Comparison of ENCODE assay signal across 8 cellular contexts in the genomic region with DNA sequence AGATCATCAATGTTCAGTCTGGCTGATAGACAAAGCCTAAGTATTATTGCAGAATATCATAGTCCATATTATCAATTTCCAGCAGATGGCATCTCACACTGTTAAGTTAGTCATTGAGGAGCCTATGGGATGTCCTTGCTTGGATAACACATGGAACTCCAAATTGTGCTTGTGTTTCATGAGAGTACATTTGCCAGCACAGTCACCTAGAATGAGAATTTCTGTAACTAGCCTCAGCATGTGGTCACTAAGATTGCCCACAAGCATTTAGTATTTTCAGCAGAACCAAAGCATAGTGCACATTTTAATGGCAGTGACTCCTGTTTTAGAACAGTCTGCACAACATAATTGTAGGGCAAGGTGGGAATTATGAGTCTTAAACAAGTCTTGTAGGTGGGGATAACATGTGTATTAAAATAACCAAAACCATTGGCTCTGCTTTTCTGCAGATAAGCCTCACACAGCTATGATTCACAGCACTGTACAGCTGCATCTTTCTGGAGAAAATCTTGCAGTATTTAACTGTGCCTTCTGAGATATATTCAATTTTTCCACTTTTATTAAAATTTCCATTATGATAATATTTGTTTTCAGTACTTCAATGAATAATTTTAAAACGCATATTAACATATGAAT.
DNase-seq lines count a peak whose midpoint lies in the region; ATAC-seq, FAIRE-seq and TF ChIP-seq lines count a peak whose summit lies in the region.

No MANE protein-coding gene starts in this region.

- peaks cover 0 to 1% (median 0%) of the 10 kb centered on the region in 3 donors for H3K27me3 Mint-ChIP-seq in immature natural killer cell (ENCODE audit: low read depth in 3 of 3)

- no peak overlapping the region for H3K4me3 ChIP-seq in bronchial epithelial cell (ENCODE audit: low read depth, low read length)

- FAIRE-seq in bronchial epithelial cell (lab: Jason Lieb, UNC), result no peak

- no peaks in the 10 kb centered on the region for H3K36me3 ChIP-seq in bronchial epithelial cell (ENCODE audit: control insufficient read depth, insufficient read depth, low read length)

- peaks cover 8 to 26% (median 10%) of the 10 kb centered on the region in 6 donors for H3K9me3 Mint-ChIP-seq in immature natural killer cell

- no peaks in the 10 kb centered on the region for H3K4me1 Mint-ChIP-seq in immature natural killer cell

- ATAC-seq in GM18909 (IDR thresholded peaks at IDR 0.05; ENCODE audit: poor library complexity, unreplicated experiment), result no peak
- ATAC-seq in HG02571 (IDR thresholded peaks at IDR 0.05; ENCODE audit: unreplicated experiment), result no peak

- no peaks in the 10 kb centered on the region for H3K36me3 Mint-ChIP-seq in immature natural killer cell

- peak; percentile 43 for TF ChIP-seq CTCF in bronchial epithelial cell (IDR thresholded peaks at IDR 0.05; ENCODE audit: insufficient read depth, low read length, severe bottlenecking)

- H3K27me3 ChIP-seq in bronchial epithelial cell (ENCODE audit: control insufficient read depth, insufficient read depth, low read length), result no peaks in the 10 kb centered on the region

- no peak overlapping the region for H3K27ac Mint-ChIP-seq in immature natural killer cell

- no peak overlapping the region for H3K4me3 Mint-ChIP-seq in immature natural killer cell

- peak; percentile 30 for DNase-seq in GM04504 (ENCODE audit: low read depth)
- peak; percentile 51 for DNase-seq in NCI-H1694 treated with DMSO at 0.1 percent for 48 hours (lab: John Stamatoyannopoulos, UW)
- peak; percentile 62 for DNase-seq in bronchial epithelial cell (ENCODE audit: low read depth)
- peak; percentile 49 for DNase-seq in putamen (ENCODE audit: low spot score)
- DNase-seq in immature natural killer cell, result no peak
- DNase-seq in iPS-NIHi7 (ENCODE audit: extremely low spot score), result no peak

Comparison
In these comparisons a context has a peak if more than half of its experiments do, and no peak if none do; other contexts are left out.
1. DNase-seq: peak in GM04504 (single experiment), NCI-H1694 treated with DMSO at 0.1 percent for 48 hours (single experiment), bronchial epithelial cell (single experiment) and putamen (single experiment); none in immature natural killer cell (0 of 3) and iPS-NIHi7 (single experiment).